Comparison of ENCODE assay signal across 1 cellular context in the genomic region with DNA sequence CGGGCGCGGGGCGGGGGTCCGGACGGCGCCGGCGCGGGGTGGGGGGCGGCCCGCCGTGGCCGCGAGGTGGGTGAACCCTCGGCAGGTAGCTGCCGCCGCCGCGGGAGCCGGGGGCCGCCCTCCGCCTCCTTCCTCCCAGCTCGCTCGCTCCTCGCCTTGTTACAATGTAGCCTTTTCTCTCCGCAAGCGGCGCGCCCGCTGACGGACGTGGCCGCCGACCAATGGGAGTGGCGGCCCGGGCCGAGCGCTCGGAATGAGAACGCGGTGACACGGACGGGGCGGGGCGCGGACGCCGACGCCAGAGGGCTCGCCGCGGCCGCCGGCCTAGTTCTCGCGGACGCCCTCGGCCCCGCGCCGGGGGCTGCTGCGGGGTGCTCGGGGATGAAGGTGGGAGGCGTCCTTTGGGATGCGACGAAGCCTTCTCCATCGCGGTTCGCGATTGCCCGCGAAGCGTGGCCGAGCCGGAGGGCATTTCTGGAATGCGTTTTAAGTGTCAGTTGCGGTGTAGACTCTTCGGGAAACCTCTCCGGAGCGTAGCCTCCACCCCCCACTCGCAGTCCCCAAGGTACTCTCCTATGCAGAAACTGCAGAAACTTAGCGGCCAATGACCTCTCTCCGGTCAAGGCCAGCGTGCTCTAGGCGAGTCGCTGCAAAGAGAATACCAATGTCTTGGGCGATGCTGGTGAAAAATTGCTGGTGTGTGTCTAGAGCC.
TF ChIP-seq lines count a peak whose summit lies in the region.

No MANE protein-coding gene starts in this region.

TF ChIP-seq in HepG2, 621 proteins besides CTCF, POLR2A, EP300 and RAD21 (continued from another document and continues in another):
- TF ChIP-seq, protein P1, sequence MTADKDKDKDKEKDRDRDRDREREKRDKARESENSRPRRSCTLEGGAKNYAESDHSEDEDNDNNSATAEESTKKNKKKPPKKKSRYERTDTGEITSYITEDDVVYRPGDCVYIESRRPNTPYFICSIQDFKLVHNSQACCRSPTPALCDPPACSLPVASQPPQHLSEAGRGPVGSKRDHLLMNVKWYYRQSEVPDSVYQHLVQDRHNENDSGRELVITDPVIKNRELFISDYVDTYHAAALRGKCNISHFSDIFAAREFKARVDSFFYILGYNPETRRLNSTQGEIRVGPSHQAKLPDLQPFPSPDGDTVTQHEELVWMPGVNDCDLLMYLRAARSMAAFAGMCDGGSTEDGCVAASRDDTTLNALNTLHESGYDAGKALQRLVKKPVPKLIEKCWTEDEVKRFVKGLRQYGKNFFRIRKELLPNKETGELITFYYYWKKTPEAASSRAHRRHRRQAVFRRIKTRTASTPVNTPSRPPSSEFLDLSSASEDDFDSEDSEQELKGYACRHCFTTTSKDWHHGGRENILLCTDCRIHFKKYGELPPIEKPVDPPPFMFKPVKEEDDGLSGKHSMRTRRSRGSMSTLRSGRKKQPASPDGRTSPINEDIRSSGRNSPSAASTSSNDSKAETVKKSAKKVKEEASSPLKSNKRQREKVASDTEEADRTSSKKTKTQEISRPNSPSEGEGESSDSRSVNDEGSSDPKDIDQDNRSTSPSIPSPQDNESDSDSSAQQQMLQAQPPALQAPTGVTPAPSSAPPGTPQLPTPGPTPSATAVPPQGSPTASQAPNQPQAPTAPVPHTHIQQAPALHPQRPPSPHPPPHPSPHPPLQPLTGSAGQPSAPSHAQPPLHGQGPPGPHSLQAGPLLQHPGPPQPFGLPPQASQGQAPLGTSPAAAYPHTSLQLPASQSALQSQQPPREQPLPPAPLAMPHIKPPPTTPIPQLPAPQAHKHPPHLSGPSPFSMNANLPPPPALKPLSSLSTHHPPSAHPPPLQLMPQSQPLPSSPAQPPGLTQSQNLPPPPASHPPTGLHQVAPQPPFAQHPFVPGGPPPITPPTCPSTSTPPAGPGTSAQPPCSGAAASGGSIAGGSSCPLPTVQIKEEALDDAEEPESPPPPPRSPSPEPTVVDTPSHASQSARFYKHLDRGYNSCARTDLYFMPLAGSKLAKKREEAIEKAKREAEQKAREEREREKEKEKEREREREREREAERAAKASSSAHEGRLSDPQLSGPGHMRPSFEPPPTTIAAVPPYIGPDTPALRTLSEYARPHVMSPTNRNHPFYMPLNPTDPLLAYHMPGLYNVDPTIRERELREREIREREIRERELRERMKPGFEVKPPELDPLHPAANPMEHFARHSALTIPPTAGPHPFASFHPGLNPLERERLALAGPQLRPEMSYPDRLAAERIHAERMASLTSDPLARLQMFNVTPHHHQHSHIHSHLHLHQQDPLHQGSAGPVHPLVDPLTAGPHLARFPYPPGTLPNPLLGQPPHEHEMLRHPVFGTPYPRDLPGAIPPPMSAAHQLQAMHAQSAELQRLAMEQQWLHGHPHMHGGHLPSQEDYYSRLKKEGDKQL (CRISPR knock-in tag; IDR thresholded peaks at IDR 0.05; ENCODE audit: low read depth) = no peak
- TF ChIP-seq RXRA (CRISPR knock-in tag; IDR thresholded peaks at IDR 0.05) = peak; percentile 30; the same call in 1 of the 2 replicates
- TF ChIP-seq ZNF230 (CRISPR knock-in tag; IDR thresholded peaks at IDR 0.05) = no peak
- TF ChIP-seq ZZZ3 (CRISPR knock-in tag; IDR thresholded peaks at IDR 0.05; ENCODE audit: borderline replicate concordance) = no peak
- TF ChIP-seq HMGA1 (CRISPR knock-in tag; conservative IDR thresholded peaks at IDR 0.05) = no peak
- TF ChIP-seq, protein P2, sequence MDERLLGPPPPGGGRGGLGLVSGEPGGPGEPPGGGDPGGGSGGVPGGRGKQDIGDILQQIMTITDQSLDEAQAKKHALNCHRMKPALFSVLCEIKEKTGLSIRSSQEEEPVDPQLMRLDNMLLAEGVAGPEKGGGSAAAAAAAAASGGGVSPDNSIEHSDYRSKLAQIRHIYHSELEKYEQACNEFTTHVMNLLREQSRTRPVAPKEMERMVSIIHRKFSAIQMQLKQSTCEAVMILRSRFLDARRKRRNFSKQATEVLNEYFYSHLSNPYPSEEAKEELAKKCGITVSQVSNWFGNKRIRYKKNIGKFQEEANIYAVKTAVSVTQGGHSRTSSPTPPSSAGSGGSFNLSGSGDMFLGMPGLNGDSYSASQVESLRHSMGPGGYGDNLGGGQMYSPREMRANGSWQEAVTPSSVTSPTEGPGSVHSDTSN (CRISPR knock-in tag; IDR thresholded peaks at IDR 0.05) = peak; percentile 92
- TF ChIP-seq MIXL1 (CRISPR knock-in tag; IDR thresholded peaks at IDR 0.05) = no peak
- TF ChIP-seq, protein P3, sequence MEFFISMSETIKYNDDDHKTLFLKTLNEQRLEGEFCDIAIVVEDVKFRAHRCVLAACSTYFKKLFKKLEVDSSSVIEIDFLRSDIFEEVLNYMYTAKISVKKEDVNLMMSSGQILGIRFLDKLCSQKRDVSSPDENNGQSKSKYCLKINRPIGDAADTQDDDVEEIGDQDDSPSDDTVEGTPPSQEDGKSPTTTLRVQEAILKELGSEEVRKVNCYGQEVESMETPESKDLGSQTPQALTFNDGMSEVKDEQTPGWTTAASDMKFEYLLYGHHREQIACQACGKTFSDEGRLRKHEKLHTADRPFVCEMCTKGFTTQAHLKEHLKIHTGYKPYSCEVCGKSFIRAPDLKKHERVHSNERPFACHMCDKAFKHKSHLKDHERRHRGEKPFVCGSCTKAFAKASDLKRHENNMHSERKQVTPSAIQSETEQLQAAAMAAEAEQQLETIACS (CRISPR knock-in tag; IDR thresholded peaks at IDR 0.05) = 0 out of 2 replicates have a peak, but pooled peaks have one; percentile 42
- no peak for TF ChIP-seq ZNF264 (CRISPR knock-in tag; IDR thresholded peaks at IDR 0.05)
- TF ChIP-seq ZNF652 (CRISPR knock-in tag; IDR thresholded peaks at IDR 0.05; ENCODE audit: borderline replicate concordance, low read depth) = no peak
- TF ChIP-seq, protein P4, sequence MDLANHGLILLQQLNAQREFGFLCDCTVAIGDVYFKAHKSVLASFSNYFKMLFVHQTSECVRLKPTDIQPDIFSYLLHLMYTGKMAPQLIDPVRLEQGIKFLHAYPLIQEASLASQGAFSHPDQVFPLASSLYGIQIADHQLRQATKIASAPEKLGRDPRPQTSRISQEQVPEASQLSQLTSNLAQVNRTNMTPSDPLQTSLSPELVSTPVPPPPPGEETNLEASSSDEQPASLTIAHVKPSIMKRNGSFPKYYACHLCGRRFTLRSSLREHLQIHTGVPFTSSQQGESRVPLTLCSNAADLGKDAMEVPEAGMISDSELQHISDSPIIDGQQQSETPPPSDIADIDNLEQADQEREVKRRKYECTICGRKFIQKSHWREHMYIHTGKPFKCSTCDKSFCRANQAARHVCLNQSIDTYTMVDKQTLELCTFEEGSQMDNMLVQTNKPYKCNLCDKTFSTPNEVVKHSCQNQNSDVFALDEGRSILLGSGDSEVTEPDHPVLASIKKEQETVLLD (CRISPR knock-in tag; IDR thresholded peaks at IDR 0.05; ENCODE audit: low read depth) = peak; percentile 39; the same call in 1 of the 2 replicates
- TF ChIP-seq SP1 (IDR thresholded peaks at IDR 0.05) = no peak
- peak; percentile 55 for TF ChIP-seq SP1 (CRISPR knock-in tag; IDR thresholded peaks at IDR 0.05)
- no peak for TF ChIP-seq JUNB (CRISPR knock-in tag; IDR thresholded peaks at IDR 0.05; ENCODE audit: borderline replicate concordance)
- TF ChIP-seq, protein P5, sequence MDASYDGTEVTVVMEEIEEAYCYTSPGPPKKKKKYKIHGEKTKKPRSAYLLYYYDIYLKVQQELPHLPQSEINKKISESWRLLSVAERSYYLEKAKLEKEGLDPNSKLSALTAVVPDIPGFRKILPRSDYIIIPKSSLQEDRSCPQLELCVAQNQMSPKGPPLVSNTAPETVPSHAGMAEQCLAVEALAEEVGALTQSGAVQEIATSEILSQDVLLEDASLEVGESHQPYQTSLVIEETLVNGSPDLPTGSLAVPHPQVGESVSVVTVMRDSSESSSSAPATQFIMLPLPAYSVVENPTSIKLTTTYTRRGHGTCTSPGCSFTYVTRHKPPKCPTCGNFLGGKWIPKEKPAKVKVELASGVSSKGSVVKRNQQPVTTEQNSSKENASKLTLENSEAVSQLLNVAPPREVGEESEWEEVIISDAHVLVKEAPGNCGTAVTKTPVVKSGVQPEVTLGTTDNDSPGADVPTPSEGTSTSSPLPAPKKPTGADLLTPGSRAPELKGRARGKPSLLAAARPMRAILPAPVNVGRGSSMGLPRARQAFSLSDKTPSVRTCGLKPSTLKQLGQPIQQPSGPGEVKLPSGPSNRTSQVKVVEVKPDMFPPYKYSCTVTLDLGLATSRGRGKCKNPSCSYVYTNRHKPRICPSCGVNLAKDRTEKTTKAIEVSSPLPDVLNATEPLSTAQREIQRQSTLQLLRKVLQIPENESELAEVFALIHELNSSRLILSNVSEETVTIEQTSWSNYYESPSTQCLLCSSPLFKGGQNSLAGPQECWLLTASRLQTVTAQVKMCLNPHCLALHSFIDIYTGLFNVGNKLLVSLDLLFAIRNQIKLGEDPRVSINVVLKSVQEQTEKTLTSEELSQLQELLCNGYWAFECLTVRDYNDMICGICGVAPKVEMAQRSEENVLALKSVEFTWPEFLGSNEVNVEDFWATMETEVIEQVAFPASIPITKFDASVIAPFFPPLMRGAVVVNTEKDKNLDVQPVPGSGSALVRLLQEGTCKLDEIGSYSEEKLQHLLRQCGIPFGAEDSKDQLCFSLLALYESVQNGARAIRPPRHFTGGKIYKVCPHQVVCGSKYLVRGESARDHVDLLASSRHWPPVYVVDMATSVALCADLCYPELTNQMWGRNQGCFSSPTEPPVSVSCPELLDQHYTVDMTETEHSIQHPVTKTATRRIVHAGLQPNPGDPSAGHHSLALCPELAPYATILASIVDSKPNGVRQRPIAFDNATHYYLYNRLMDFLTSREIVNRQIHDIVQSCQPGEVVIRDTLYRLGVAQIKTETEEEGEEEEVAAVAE (CRISPR knock-in tag; IDR thresholded peaks at IDR 0.05; ENCODE audit: borderline replicate concordance) = no peak
- TF ChIP-seq CREM (IDR thresholded peaks at IDR 0.05) = 0 out of 2 replicates have a peak, but pooled peaks have one; percentile 19
- TF ChIP-seq CREM (CRISPR knock-in tag; IDR thresholded peaks at IDR 0.05) = no peak; the same call in 1 of the 2 replicates
- TF ChIP-seq TBX3 (IDR thresholded peaks at IDR 0.05; ENCODE audit: borderline replicate concordance) = no peak
- TF ChIP-seq ZNF33B (CRISPR knock-in tag; IDR thresholded peaks at IDR 0.05) = no peak
- TF ChIP-seq, protein P6, sequence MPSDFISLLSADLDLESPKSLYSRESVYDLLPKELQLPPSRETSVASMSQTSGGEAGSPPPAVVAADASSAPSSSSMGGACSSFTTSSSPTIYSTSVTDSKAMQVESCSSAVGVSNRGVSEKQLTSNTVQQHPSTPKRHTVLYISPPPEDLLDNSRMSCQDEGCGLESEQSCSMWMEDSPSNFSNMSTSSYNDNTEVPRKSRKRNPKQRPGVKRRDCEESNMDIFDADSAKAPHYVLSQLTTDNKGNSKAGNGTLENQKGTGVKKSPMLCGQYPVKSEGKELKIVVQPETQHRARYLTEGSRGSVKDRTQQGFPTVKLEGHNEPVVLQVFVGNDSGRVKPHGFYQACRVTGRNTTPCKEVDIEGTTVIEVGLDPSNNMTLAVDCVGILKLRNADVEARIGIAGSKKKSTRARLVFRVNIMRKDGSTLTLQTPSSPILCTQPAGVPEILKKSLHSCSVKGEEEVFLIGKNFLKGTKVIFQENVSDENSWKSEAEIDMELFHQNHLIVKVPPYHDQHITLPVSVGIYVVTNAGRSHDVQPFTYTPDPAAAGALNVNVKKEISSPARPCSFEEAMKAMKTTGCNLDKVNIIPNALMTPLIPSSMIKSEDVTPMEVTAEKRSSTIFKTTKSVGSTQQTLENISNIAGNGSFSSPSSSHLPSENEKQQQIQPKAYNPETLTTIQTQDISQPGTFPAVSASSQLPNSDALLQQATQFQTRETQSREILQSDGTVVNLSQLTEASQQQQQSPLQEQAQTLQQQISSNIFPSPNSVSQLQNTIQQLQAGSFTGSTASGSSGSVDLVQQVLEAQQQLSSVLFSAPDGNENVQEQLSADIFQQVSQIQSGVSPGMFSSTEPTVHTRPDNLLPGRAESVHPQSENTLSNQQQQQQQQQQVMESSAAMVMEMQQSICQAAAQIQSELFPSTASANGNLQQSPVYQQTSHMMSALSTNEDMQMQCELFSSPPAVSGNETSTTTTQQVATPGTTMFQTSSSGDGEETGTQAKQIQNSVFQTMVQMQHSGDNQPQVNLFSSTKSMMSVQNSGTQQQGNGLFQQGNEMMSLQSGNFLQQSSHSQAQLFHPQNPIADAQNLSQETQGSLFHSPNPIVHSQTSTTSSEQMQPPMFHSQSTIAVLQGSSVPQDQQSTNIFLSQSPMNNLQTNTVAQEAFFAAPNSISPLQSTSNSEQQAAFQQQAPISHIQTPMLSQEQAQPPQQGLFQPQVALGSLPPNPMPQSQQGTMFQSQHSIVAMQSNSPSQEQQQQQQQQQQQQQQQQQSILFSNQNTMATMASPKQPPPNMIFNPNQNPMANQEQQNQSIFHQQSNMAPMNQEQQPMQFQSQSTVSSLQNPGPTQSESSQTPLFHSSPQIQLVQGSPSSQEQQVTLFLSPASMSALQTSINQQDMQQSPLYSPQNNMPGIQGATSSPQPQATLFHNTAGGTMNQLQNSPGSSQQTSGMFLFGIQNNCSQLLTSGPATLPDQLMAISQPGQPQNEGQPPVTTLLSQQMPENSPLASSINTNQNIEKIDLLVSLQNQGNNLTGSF (CRISPR knock-in tag; IDR thresholded peaks at IDR 0.05) = 0 out of 2 replicates have a peak, but pooled peaks have one; percentile 56
- TF ChIP-seq ZNF12 (CRISPR knock-in tag; IDR thresholded peaks at IDR 0.05) = no peak
- TF ChIP-seq, protein P7, sequence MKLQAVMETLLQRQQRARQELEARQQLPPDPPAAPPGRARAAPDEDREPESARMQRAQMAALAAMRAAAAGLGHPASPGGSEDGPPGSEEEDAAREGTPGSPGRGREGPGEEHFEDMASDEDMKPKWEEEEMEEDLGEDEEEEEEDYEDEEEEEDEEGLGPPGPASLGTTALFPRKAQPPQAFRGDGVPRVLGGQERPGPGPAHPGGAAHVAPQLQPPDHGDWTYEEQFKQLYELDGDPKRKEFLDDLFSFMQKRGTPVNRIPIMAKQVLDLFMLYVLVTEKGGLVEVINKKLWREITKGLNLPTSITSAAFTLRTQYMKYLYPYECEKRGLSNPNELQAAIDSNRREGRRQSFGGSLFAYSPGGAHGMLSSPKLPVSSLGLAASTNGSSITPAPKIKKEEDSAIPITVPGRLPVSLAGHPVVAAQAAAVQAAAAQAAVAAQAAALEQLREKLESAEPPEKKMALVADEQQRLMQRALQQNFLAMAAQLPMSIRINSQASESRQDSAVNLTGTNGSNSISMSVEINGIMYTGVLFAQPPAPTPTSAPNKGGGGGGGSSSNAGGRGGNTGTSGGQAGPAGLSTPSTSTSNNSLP (IDR thresholded peaks at IDR 0.05; ENCODE audit: low read depth, low read length) = no peak
- TF ChIP-seq JARID2 (CRISPR knock-in tag; IDR thresholded peaks at IDR 0.05; ENCODE audit: insufficient replicate concordance) = no peak
- TF ChIP-seq KDM3A (CRISPR knock-in tag; IDR thresholded peaks at IDR 0.05; ENCODE audit: low read depth) = no peak
- no peak for TF ChIP-seq CC2D1A (CRISPR knock-in tag; IDR thresholded peaks at IDR 0.05)
